In the genomic region with DNA sequence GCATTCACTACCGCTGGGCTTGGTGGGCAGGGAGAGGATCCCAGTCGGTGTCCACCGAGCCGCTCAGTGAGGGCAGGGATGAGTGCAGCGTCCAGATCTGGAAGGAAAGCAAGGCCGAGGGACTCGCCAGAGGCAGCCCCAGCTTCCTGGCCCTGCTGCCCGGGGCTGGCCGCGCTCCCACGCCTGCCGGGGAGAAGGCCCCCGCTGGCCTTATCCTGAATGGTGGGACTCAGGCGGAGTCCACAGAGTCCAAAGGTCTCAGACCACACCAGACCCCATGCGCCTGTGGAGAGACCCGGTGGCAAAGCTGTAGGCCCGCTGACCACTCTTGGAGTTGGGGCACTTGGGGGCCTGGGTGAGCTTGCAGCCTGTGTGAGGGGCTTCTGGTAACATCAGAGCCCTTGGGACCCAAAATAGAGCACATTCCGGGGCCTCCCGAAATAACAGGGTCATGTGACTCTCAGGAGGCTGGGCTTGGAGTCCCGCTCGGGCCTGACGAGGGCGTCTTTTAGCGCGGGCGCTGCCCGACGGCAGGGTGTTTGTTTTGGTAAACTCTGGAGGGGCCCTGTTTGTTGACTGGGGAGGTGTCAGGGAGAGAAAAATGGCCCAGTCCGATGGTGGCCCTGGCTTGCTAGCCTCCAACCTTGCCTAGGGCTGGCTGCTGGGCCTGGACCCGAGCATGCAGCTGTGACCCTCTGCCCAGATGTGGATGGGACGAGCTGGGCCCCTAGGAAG, we compare ENCODE assay signal across 8 cellular contexts. TPM values are rescaled to one million over a fixed set of nuclear protein-coding genes. Genes with fewer than 3 reads are reported as not detected.
DNase-seq lines count a peak whose midpoint lies in the region; ATAC-seq and TF ChIP-seq lines count a peak whose summit lies in the region.

No MANE protein-coding gene starts in this region.

- peaks cover 71% of the 10 kb centered on the region for H4K20me1 ChIP-seq in neural progenitor cell (ENCODE audit: low read depth)

- H3K27me3 Mint-ChIP-seq in neural progenitor cell (ENCODE audit: insufficient read depth, low read depth) = peaks cover 4% of the 10 kb centered on the region
- peaks cover 27% of the 10 kb centered on the region for H3K27me3 Mint-ChIP-seq in activated CD4-positive, alpha-beta T cell treated with anti-CD3 and anti-CD28 coated beads, Interleukin-2, amount 10 ng/mL, durations not matched to agents 7 days and 5 days

- peak overlapping the region; percentile 11 for H3K9ac ChIP-seq in neural progenitor cell

- peaks cover 37% of the 10 kb centered on the region for H3F3A ChIP-seq in neural progenitor cell (ENCODE audit: low read depth)

- peak overlapping the region; percentile 21 for H3K4me3 Mint-ChIP-seq in neural progenitor cell
- H3K4me3 Mint-ChIP-seq in activated CD4-positive, alpha-beta T cell treated with anti-CD3 and anti-CD28 coated beads, Interleukin-2, amount 10 ng/mL, durations not matched to agents 7 days and 5 days = no peak overlapping the region

- H3K9me3 ChIP-seq in Peyer's patch (no peaks in the 10 kb centered on the region), neural progenitor cell (ENCODE audit: low read depth) (no peaks in the 10 kb centered on the region)

- no peaks in the 10 kb centered on the region for H3K9me3 Mint-ChIP-seq in neural progenitor cell
- no peaks in the 10 kb centered on the region for H3K9me3 Mint-ChIP-seq in activated CD4-positive, alpha-beta T cell treated with anti-CD3 and anti-CD28 coated beads, Interleukin-2, amount 10 ng/mL, durations not matched to agents 7 days and 5 days

- TF ChIP-seq POLR2A in Peyer's patch (IDR thresholded peaks at IDR 0.05) = peak; percentile 16 to 28

- H3K27ac ChIP-seq in Peyer's patch (peak overlapping the region; percentile 70 to 95 (median 89)), neural progenitor cell (peak overlapping the region; percentile 87)

- ATAC-seq in GM21390 (IDR thresholded peaks at IDR 0.05; ENCODE audit: unreplicated experiment) = no peak

- TF ChIP-seq CTCF in Peyer's patch (IDR thresholded peaks at IDR 0.05) = no peak
- TF ChIP-seq CTCF in fibroblast of mammary gland (conservative IDR thresholded peaks at IDR 0.05; ENCODE audit: control insufficient read depth, insufficient read depth, low read depth, low read length) = peak; percentile 13
- no peak for TF ChIP-seq CTCF in neural progenitor cell (IDR thresholded peaks at IDR 0.05)

- no peak overlapping the region for H3K27ac Mint-ChIP-seq in neural progenitor cell
- H3K27ac Mint-ChIP-seq in activated CD4-positive, alpha-beta T cell treated with anti-CD3 and anti-CD28 coated beads, Interleukin-2, amount 10 ng/mL, durations not matched to agents 7 days and 5 days = no peak overlapping the region

- H3K27me3 ChIP-seq in Peyer's patch = no peaks in the 10 kb centered on the region
- H3K27me3 ChIP-seq in neural progenitor cell = no peaks in the 10 kb centered on the region

- H2AFZ ChIP-seq in neural progenitor cell (replicated peaks) = no peak overlapping the region

- H3K36me3 ChIP-seq in Peyer's patch (no peaks in the 10 kb centered on the region), neural progenitor cell (no peaks in the 10 kb centered on the region)

- DNase-seq in AG08396 (ENCODE audit: low spot score) (peak; percentile 79), Peyer's patch (peak in 2 of 3 donors; percentile 73 to 75), fibroblast of mammary gland (ENCODE audit: low read depth) (peak; percentile 50), neural progenitor cell (ENCODE audit: low spot score) (peak; percentile 58), activated gamma-delta T cell treated with Interleukin-2 at 50 U/mL for 16 hours (no peak), NCI-H2171 (lab: John Stamatoyannopoulos, UW) (no peak)
- DNase-seq in activated CD4-positive, alpha-beta T cell treated with anti-CD3 and anti-CD28 coated beads, Interleukin-2, amount 10 ng/mL, durations not matched to agents 7 days and 5 days = no peak

- no peaks in the 10 kb centered on the region for H3K36me3 Mint-ChIP-seq in neural progenitor cell
- no peaks in the 10 kb centered on the region for H3K36me3 Mint-ChIP-seq in activated CD4-positive, alpha-beta T cell treated with anti-CD3 and anti-CD28 coated beads, Interleukin-2, amount 10 ng/mL, durations not matched to agents 7 days and 5 days (ENCODE audit: low read depth)

- H3K4me1 ChIP-seq in Peyer's patch (peaks cover 16 to 83% (median 20%) of the 10 kb centered on the region in 4 donors), neural progenitor cell (peaks cover 49% of the 10 kb centered on the region)

- H3K4me3 ChIP-seq in Peyer's patch (peak overlapping the region; percentile 55 to 94 (median 66)), fibroblast of mammary gland (ENCODE audit: control insufficient read depth, low read depth, low read length) (peak overlapping the region; percentile 61), neural progenitor cell (peak overlapping the region; percentile 98)

- POLR2A ChIA-PET in activated CD4-positive, alpha-beta T cell treated with anti-CD3 and anti-CD28 coated beads, Interleukin-2, amount 10 ng/mL, durations not matched to agents 7 days and 5 days (lab: Charles Lee) = no interaction called here

- peak overlapping the region; percentile 99 for H3K4me2 ChIP-seq in neural progenitor cell

- H3K4me1 Mint-ChIP-seq in neural progenitor cell = peaks cover 35% of the 10 kb centered on the region
- peaks cover 3% of the 10 kb centered on the region for H3K4me1 Mint-ChIP-seq in activated CD4-positive, alpha-beta T cell treated with anti-CD3 and anti-CD28 coated beads, Interleukin-2, amount 10 ng/mL, durations not matched to agents 7 days and 5 days

- peaks cover 70% of the 10 kb centered on the region for H3K79me2 ChIP-seq in neural progenitor cell (ENCODE audit: low read depth)

- CTCF ChIA-PET in activated CD4-positive, alpha-beta T cell treated with anti-CD3 and anti-CD28 coated beads, Interleukin-2, amount 10 ng/mL, durations not matched to agents 7 days and 5 days (lab: Charles Lee) = interaction anchor here (1.4 kb wide), 1 partner anchor 113 kb away, joined by 4 read pairs; no protein-coding TSS in a partner anchor

RNA-seq across cellular contexts. Expression of gene RXRA, which starts 2.8 kb away (rescaled TPM):
- total RNA-seq in Peyer's patch (10 to 100 TPM; 54.5 to 83.6 (median 65.4) TPM), neural progenitor cell (ENCODE audit: low replicate concordance) (11.6 and 25.5 TPM in 2 replicates)
- total RNA-seq in activated CD4-positive, alpha-beta T cell treated with anti-CD3 and anti-CD28 coated beads, Interleukin-2, amount 10 ng/mL, durations not matched to agents 7 days and 5 days = 1 to 10 TPM; 1.2 to 1.4 TPM

Comparison
In these comparisons a context has a peak if more than half of its experiments do, and no peak if none do; other contexts are left out.
1. DNase-seq: peak in AG08396 (single experiment), Peyer's patch (2 of 3), fibroblast of mammary gland (single experiment) and neural progenitor cell (single experiment); none in activated gamma-delta T cell treated with Interleukin-2 at 50 U/mL for 16 hours (single experiment), activated CD4-positive, alpha-beta T cell treated with anti-CD3 and anti-CD28 coated beads, Interleukin-2, amount 10 ng/mL, durations not matched to agents 7 days and 5 days (single experiment) and NCI-H2171 (single experiment).
2. Peak in every context shown above with its lines, with median percentiles within 50 percentile points of each other: H3K4me3 ChIP-seq.